In genomic region chr6:106197441-106197840, GRCh38 we compare ENCODE assay signal across 15 cellular contexts.
A peak's percentile ranks its signal among the peaks of the same experiment; 100 is the strongest.
DNase-seq lines count a peak whose midpoint lies in the region; ATAC-seq, FAIRE-seq and TF ChIP-seq lines count a peak whose summit lies in the region.
"Had no signal": no experiment of that assay in that cellular context is flagged by ENCODE, and none has a peak within 500 bp of the region (broad histone marks: within the 10 kb centered on the region; RNA-seq: fewer than 3 reads in every experiment).

No MANE protein-coding gene starts in this region.

- H3K18ac ChIP-seq in mesendoderm (ENCODE audit: low read length) = no peak overlapping the region

- no peaks in the 10 kb centered on the region for H4K20me1 ChIP-seq in HepG2 (ENCODE audit: insufficient read depth, low read length)

- H3K79me1 ChIP-seq in mesendoderm (ENCODE audit: low read length) = no peaks in the 10 kb centered on the region

- no peak overlapping the region for H2BK5ac ChIP-seq in mesendoderm (ENCODE audit: low read length)

- intact Hi-C loops in right lobe of liver (cut with DNase I) (no loop called here), HepG2 (cut with micrococcal nuclease; ENCODE audit: unreplicated experiment) (no loop called here)

- TF ChIP-seq CTCF in right lobe of liver (IDR thresholded peaks at IDR 0.05) (no peak), HepG2 (CRISPR knock-in tag; IDR thresholded peaks at IDR 0.05) (no peak), endodermal cell (conservative IDR thresholded peaks at IDR 0.05) (no peak), type B pancreatic cell (conservative IDR thresholded peaks at IDR 0.05) (no peak)

- H2AFZ ChIP-seq in HepG2 (ENCODE audit: low read length) = no peak overlapping the region

- H3K4ac ChIP-seq in mesendoderm (ENCODE audit: low read depth, low read length) = no peak overlapping the region

- DNase-seq in right lobe of liver (no peak), HepG2 (ENCODE audit: low spot score) (no peak), T-helper 17 cell (no peak), endodermal cell (no peak), type B pancreatic cell (ENCODE audit: extremely low spot score, unreplicated experiment) (no peak), UCSD-AML1 (lab: John Stamatoyannopoulos, UW; ENCODE audit: unreplicated experiment) (no peak), mesendoderm (no peak)
- DNase-seq: DMS53, foreskin keratinocyte, NCI-H2029, NCI-H748 treated with DMSO at 0.1 percent for 48 hours, posterior cingulate gyrus had no signal

- no peak for TF ChIP-seq RAD21 in HepG2 (CRISPR knock-in tag; IDR thresholded peaks at IDR 0.05)

- no peaks in the 10 kb centered on the region for H3K9me3 ChIP-seq in right lobe of liver
- H3K9me3 ChIP-seq in HepG2 (ENCODE audit: low read length) = no peaks in the 10 kb centered on the region
- no peaks in the 10 kb centered on the region for H3K9me3 ChIP-seq in T-helper 17 cell (ENCODE audit: control insufficient read depth, low read length, poor library complexity, severe bottlenecking)
- no peaks in the 10 kb centered on the region for H3K9me3 ChIP-seq in endodermal cell (ENCODE audit: control insufficient read depth, low read length)

- H3K4me1 Mint-ChIP-seq in T-helper 17 cell (peaks cover 32% of the 10 kb centered on the region), endodermal cell (peaks cover 16% of the 10 kb centered on the region), type B pancreatic cell (ENCODE audit: unreplicated experiment) (peaks cover 13% of the 10 kb centered on the region)

- H3K36me3 Mint-ChIP-seq in T-helper 17 cell (ENCODE audit: low read depth) = peaks cover 2% of the 10 kb centered on the region
- H3K36me3 Mint-ChIP-seq in endodermal cell (ENCODE audit: low read depth) = peaks cover 22% of the 10 kb centered on the region
- peaks cover 21% of the 10 kb centered on the region for H3K36me3 Mint-ChIP-seq in type B pancreatic cell

- H3K79me2 ChIP-seq in HepG2 (ENCODE audit: insufficient read depth, low read length) = no peaks in the 10 kb centered on the region
- H3K79me2 ChIP-seq in mesendoderm (ENCODE audit: control insufficient read depth, insufficient read depth, low read length) = no peaks in the 10 kb centered on the region

- no peak overlapping the region for H2BK15ac ChIP-seq in mesendoderm (replicated peaks; ENCODE audit: low read depth)

- H3K27ac ChIP-seq in right lobe of liver (no peak overlapping the region), HepG2 (ENCODE audit: extremely low read length, insufficient read depth, low read length) (no peak overlapping the region), endodermal cell (ENCODE audit: low read depth, low read length) (no peak overlapping the region), mesendoderm (ENCODE audit: low read depth, low read length) (no peak overlapping the region)
- H3K27ac ChIP-seq: foreskin keratinocyte, RWPE1 had no signal

- H3K23ac ChIP-seq in mesendoderm (ENCODE audit: low read length) = no peak overlapping the region

- H3K36me3 ChIP-seq in right lobe of liver (peaks cover 0 to 3% (median 0%) of the 10 kb centered on the region in 4 donors), HepG2 (replicated peaks in 1 of 2; ENCODE audit: control insufficient read depth in 1 of 2, insufficient read depth in 2 of 2, low read length in 2 of 2) (peaks cover 1 to 20% of the 10 kb centered on the region in 2 experiments; a peak in 2 of 5 replicates), endodermal cell (ENCODE audit: control insufficient read depth, insufficient read depth, low read length) (peaks cover 27% of the 10 kb centered on the region), mesendoderm (ENCODE audit: control insufficient read depth, insufficient read depth, low read length) (no peaks in the 10 kb centered on the region)

- H3K9me3 Mint-ChIP-seq in endodermal cell = no peaks in the 10 kb centered on the region
- H3K9me3 Mint-ChIP-seq in type B pancreatic cell = no peaks in the 10 kb centered on the region

- H3K4me3 ChIP-seq in right lobe of liver = no peak overlapping the region
- H3K4me3 ChIP-seq in HepG2 (replicated peaks in 1 of 3; ENCODE audit: insufficient read depth in 1 of 3, low read depth in 2 of 3, low read length in 3 of 3) = no peak overlapping the region
- no peak overlapping the region for H3K4me3 ChIP-seq in endodermal cell (ENCODE audit: low read length)
- no peak overlapping the region for H3K4me3 ChIP-seq in mesendoderm (ENCODE audit: low read length)

- ATAC-seq in right lobe of liver (peak in 3 of 4 donors; percentile 28 to 42 (median 41)), HepG2 (no peak), T-helper 17 cell (no peak), GM18520 (IDR thresholded peaks at IDR 0.05; ENCODE audit: unreplicated experiment) (no peak)
- ATAC-seq: foreskin keratinocyte had no signal

- no peak overlapping the region for H2AK5ac ChIP-seq in mesendoderm (ENCODE audit: low read length)

- POLR2A ChIA-PET in HepG2 (lab: Yijun Ruan, JAX) = no interaction called here

- in situ Hi-C loops in HepG2 (cut with HindIII; ENCODE audit: extremely low pct_ligation_motif_present, low pct_unique_long_range_greater_than_20kb) = no loop called here

- H3K27ac Mint-ChIP-seq in T-helper 17 cell = peak overlapping the region; percentile 95
- peak overlapping the region; percentile 2 for H3K27ac Mint-ChIP-seq in endodermal cell
- H3K27ac Mint-ChIP-seq in type B pancreatic cell = peak overlapping the region; percentile 31

- H3K27me3 Mint-ChIP-seq in T-helper 17 cell (no peaks in the 10 kb centered on the region), endodermal cell (ENCODE audit: insufficient read depth) (no peaks in the 10 kb centered on the region), type B pancreatic cell (no peaks in the 10 kb centered on the region)

- no peak for TF ChIP-seq EP300 in HepG2 (IDR thresholded peaks at IDR 0.05; ENCODE audit: low read depth in 2 of 2, low read length in 2 of 2)
- no peak for TF ChIP-seq EP300 in HepG2 (CRISPR knock-in tag; IDR thresholded peaks at IDR 0.05; ENCODE audit: borderline replicate concordance)

- H3K9ac ChIP-seq in HepG2 (ENCODE audit: insufficient read depth, low read depth, low read length) (no peak overlapping the region), endodermal cell (ENCODE audit: extremely low read depth, low read length, poor library complexity, severe bottlenecking) (no peak overlapping the region), mesendoderm (ENCODE audit: low read length) (no peak overlapping the region)

- no peak overlapping the region for H4K5ac ChIP-seq in mesendoderm (ENCODE audit: low read length)

- no peak overlapping the region for H2BK120ac ChIP-seq in mesendoderm (ENCODE audit: low read depth, low read length)

- H4K8ac ChIP-seq in mesendoderm (ENCODE audit: low read depth, low read length) = no peak overlapping the region

- H3K4me1 ChIP-seq in right lobe of liver = no peaks in the 10 kb centered on the region
- no peaks in the 10 kb centered on the region for H3K4me1 ChIP-seq in HepG2 (ENCODE audit: insufficient read depth, low read length)
- H3K4me1 ChIP-seq in endodermal cell (ENCODE audit: control insufficient read depth, insufficient read depth, low read length) = no peaks in the 10 kb centered on the region
- peaks cover 2% of the 10 kb centered on the region for H3K4me1 ChIP-seq in mesendoderm (ENCODE audit: control insufficient read depth, low read depth, low read length)

- CTCF ChIA-PET in HepG2 (lab: Yijun Ruan, JAX; ENCODE audit: low intra/inter-chr PET ratio, low total read pairs) = no interaction called here

- FAIRE-seq in HepG2 (lab: Jason Lieb, UNC) = no peak
- FAIRE-seq: TTC549 had no signal

- 83% methylated on average over 4 of the region's 4 CpGs for WGBS in right lobe of liver (ENCODE audit: insufficient coverage, low coverage, low lambda C conversion rate, missing lambda C conversion rate)
- WGBS in HepG2 (ENCODE audit: low lambda C conversion rate) = 98% methylated on average over 4 of the region's 4 CpGs
- WGBS in endodermal cell (ENCODE audit: insufficient coverage in 1 of 2, insufficient read length in 1 of 2), 2 experiments = 86 to 100% methylated on average over 1 to 4 of the region's 4 CpGs
- no CpG with 5 or more reads among the region's 4 CpGs for WGBS in mesendoderm (ENCODE audit: extremely low coverage, insufficient coverage, low lambda C conversion rate)

- H3K4me2 ChIP-seq in HepG2 (ENCODE audit: low read depth, low read length) = no peak overlapping the region
- H3K4me2 ChIP-seq in mesendoderm (ENCODE audit: low read length) = no peak overlapping the region

- H3K4me3 Mint-ChIP-seq in T-helper 17 cell (peak overlapping the region; percentile 49), endodermal cell (no peak overlapping the region), type B pancreatic cell (no peak overlapping the region)

- H3K27me3 ChIP-seq in right lobe of liver = no peaks in the 10 kb centered on the region
- no peaks in the 10 kb centered on the region for H3K27me3 ChIP-seq in HepG2 (ENCODE audit: control insufficient read depth in 1 of 2, insufficient read depth in 2 of 2, low read length in 2 of 2)
- no peaks in the 10 kb centered on the region for H3K27me3 ChIP-seq in endodermal cell (ENCODE audit: control insufficient read depth, insufficient read depth, low read length, poor library complexity, severe bottlenecking)
- no peaks in the 10 kb centered on the region for H3K27me3 ChIP-seq in mesendoderm (ENCODE audit: insufficient read depth, low read length, poor library complexity)
- H3K27me3 ChIP-seq: foreskin keratinocyte had no signal

- TF ChIP-seq POLR2A in right lobe of liver (IDR thresholded peaks at IDR 0.05) = no peak
- TF ChIP-seq POLR2A in HepG2 (IDR thresholded peaks at IDR 0.05; ENCODE audit: insufficient read depth in 1 of 2, low read depth in 2 of 2, low read length in 2 of 2) = no peak

- no peak overlapping the region for H3K56ac ChIP-seq in mesendoderm (ENCODE audit: low read length)

- BruUV-seq in HepG2 (replicated peaks; lab: Mats Ljungman, UMichigan) = no TSS peak

TF ChIP-seq in HepG2, 621 proteins besides CTCF, POLR2A, EP300 and RAD21 (continues in another document):
- TF ChIP-seq XBP1 (CRISPR knock-in tag; IDR thresholded peaks at IDR 0.05) (no peak), USF2 (IDR thresholded peaks at IDR 0.05; ENCODE audit: low read depth, low read length) (no peak), USF2 (CRISPR knock-in tag; IDR thresholded peaks at IDR 0.05; ENCODE audit: borderline replicate concordance) (no peak)

Comparison
In these comparisons a context has a peak if more than half of its experiments do, and no peak if none do; other contexts are left out.
1. ATAC-seq: peak in right lobe of liver (3 of 4); none in HepG2 (single experiment), T-helper 17 cell (single experiment) and GM18520 (single experiment).
2. H3K27ac Mint-ChIP-seq: peak in every context shown above with its lines; median percentile 95 in T-helper 17 cell; 31 in type B pancreatic cell; 2 in endodermal cell.